In the genomic region with DNA sequence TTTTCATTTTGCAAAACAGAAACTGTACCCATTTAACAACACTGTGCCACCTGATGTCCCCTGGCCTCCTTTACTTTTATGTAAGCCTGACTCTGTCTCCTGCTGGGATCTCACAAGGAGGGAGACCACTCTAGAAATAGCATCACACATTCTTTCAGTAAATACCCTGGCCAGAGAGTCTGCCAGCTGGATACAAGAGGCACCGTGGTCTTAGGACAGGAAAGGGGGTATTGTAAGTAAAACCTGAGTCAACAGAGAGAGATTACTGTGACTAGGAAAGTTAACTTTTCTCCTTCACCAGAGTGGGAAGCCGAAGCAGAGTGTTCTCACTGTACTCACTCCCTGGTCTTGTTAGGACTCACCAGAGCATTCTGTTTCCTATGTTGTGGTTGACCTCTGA, we compare ENCODE assay signal across 1 cellular context.
TF ChIP-seq lines count a peak whose summit lies in the region.

No MANE protein-coding gene starts in this region.

TF ChIP-seq in K562, 482 proteins besides CTCF, POLR2A, EP300 and RAD21:
- TF ChIP-seq SMARCE1 (IDR thresholded peaks at IDR 0.05) (no peak), NCOR1 (IDR thresholded peaks at IDR 0.05) (no peak), CAMTA2 (CRISPR knock-in tag; conservative IDR thresholded peaks at IDR 0.05) (no peak), ZNF76 (CRISPR knock-in tag; IDR thresholded peaks at IDR 0.05; ENCODE audit: borderline replicate concordance) (no peak), YY1 (IDR thresholded peaks at IDR 0.05; ENCODE audit: borderline replicate concordance in 1 of 3, control insufficient read depth in 1 of 3, extremely low read depth in 1 of 3, insufficient read depth in 3 of 3, insufficient read length in 1 of 3, insufficient replicate concordance in 2 of 3, low read depth in 1 of 3, low read length in 2 of 3) (no peak)
- TF ChIP-seq, protein P1, sequence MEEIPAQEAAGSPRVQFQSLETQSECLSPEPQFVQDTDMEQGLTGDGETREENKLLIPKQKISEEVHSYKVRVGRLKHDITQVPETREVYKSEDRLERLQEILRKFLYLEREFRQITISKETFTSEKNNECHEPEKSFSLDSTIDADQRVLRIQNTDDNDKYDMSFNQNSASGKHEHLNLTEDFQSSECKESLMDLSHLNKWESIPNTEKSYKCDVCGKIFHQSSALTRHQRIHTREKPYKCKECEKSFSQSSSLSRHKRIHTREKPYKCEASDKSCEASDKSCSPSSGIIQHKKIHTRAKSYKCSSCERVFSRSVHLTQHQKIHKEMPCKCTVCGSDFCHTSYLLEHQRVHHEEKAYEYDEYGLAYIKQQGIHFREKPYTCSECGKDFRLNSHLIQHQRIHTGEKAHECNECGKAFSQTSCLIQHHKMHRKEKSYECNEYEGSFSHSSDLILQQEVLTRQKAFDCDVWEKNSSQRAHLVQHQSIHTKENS (CRISPR knock-in tag; IDR thresholded peaks at IDR 0.05), result no peak
- TF ChIP-seq, protein P2, sequence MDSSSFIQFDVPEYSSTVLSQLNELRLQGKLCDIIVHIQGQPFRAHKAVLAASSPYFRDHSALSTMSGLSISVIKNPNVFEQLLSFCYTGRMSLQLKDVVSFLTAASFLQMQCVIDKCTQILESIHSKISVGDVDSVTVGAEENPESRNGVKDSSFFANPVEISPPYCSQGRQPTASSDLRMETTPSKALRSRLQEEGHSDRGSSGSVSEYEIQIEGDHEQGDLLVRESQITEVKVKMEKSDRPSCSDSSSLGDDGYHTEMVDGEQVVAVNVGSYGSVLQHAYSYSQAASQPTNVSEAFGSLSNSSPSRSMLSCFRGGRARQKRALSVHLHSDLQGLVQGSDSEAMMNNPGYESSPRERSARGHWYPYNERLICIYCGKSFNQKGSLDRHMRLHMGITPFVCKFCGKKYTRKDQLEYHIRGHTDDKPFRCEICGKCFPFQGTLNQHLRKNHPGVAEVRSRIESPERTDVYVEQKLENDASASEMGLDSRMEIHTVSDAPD (CRISPR knock-in tag; IDR thresholded peaks at IDR 0.05), result no peak
